In the genomic region with DNA sequence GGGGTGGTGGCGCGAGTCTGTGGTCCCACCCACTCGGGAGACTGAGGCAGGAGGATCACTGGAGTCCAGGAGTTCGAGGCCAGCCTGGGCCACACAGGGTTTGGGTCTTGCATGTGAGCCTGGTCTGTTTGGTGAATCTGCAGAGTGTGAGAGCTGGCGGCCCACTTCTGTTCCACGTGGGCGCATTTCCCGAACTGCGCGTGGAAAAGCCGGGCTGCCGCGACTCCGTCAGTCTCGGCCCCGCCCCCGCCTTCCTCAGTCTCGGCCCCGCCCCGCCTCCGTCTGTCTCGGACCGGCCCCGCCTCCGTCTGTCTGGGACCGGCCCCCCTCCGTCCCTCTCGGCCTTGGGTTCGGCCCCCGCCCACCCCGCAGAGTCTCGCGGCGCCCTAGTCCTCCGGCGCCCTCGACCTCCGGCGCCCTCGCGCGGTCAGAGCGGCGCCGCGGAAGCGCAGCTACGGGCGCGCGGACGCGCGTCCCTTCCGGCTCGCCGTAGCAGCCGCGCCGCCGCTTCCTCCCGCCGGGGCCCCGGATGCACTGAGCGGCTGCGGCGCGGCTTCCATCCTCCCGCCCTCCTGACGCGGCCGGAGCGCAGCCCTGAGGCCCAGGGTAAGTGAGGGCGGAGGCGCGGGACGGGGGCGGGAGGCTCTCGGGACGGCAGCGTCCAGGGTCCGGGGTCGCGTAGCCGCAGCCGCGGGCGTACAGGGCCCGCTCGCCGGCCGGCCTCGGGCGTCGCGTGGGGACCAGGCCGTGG, we compare ENCODE assay signal across 8 cellular contexts. TPM values are rescaled to one million over a fixed set of nuclear protein-coding genes. Genes with fewer than 3 reads are reported as not detected.
DNase-seq lines count a peak whose midpoint lies in the region; ATAC-seq and TF ChIP-seq lines count a peak whose summit lies in the region.

TSS of gene EP400 (plus strand) at position 512 of the 751 bp plus-strand sequence. CDS start 10,678 bp downstream, outside the sequence.

- in situ Hi-C loops in KBM-7 (cut with MboI; ENCODE audit: low pct_unique_long_range_greater_than_20kb, low sequenced_read_pairs): no loop called here

- POLR2A ChIA-PET in PC-9 (lab: Charles Lee; ENCODE audit: unreplicated experiment): no interaction called here

- H3K27ac ChIP-seq in PC-9 (0 out of 2 replicates have a peak within 1 kb of the TSS, but pooled peaks have one; percentile 15), esophagus (ENCODE audit: low read depth in 2 of 2, low read length in 1 of 2) (peak within 1 kb of the TSS; percentile 78 to 80), muscle layer of duodenum (ENCODE audit: low read length) (no peak within 1 kb of the TSS)

- H3K79me2 ChIP-seq in PC-9 (ENCODE audit: low read depth): peaks cover 45% of the 10 kb centered on the region

- H3K4me3 ChIP-seq in PC-9 (peak within 1 kb of the TSS; percentile 94), esophagus (ENCODE audit: low read depth in 1 of 2, low read length in 2 of 2) (peak within 1 kb of the TSS; percentile 94 to 96), muscle layer of duodenum (ENCODE audit: low read depth in 1 of 2, low read length in 2 of 2) (peak within 1 kb of the TSS; percentile 78 to 95)

- TF ChIP-seq CTCF in PC-9 (conservative IDR thresholded peaks at IDR 0.05): no peak; the same call in 1 of the 2 replicates

- H3K9me3 ChIP-seq in PC-9 (ENCODE audit: insufficient read depth, low read depth) (no peaks in the 10 kb centered on the region), esophagus (ENCODE audit: control insufficient read depth in 2 of 2, insufficient read depth in 1 of 2, low read depth in 1 of 2, low read length in 1 of 2) (peaks cover 0 to 2% of the 10 kb centered on the region in 2 donors), muscle layer of duodenum (ENCODE audit: control insufficient read depth in 1 of 2, low read length in 2 of 2) (no peaks in the 10 kb centered on the region)

- H3K4me1 ChIP-seq in PC-9 (replicated peaks; ENCODE audit: insufficient read depth) (peaks cover 7% of the 10 kb centered on the region; the same call in 1 of the 2 replicates), esophagus (ENCODE audit: control insufficient read depth in 2 of 2, insufficient read depth in 2 of 2, low read length in 1 of 2) (no peaks in the 10 kb centered on the region), muscle layer of duodenum (ENCODE audit: control insufficient read depth in 1 of 2, insufficient read depth in 2 of 2, low read length in 2 of 2) (peaks cover 0 to 18% of the 10 kb centered on the region in 2 donors)

- 2% methylated on average over 45 to 97 of the region's 97 CpGs for WGBS in esophagus, 2 donors

- peak; percentile 87 for ATAC-seq in GM21576 (IDR thresholded peaks at IDR 0.05; ENCODE audit: unreplicated experiment)

- H3K27me3 ChIP-seq in PC-9 (ENCODE audit: insufficient read depth, low read depth) (no peaks in the 10 kb centered on the region), esophagus (ENCODE audit: control insufficient read depth in 1 of 2, insufficient read depth in 2 of 2, low read length in 2 of 2) (no peaks in the 10 kb centered on the region), muscle layer of duodenum (ENCODE audit: low read depth, low read length) (no peaks in the 10 kb centered on the region)

- H3K36me3 ChIP-seq in PC-9 (ENCODE audit: low read depth) (0 out of 2 replicates have a peak, but pooled peaks cover 4% of the 10 kb centered on the region), esophagus (ENCODE audit: control insufficient read depth in 2 of 2, insufficient read depth in 2 of 2, low read length in 1 of 2) (peaks cover 0 to 5% of the 10 kb centered on the region in 2 donors), muscle layer of duodenum (ENCODE audit: control insufficient read depth in 1 of 2, insufficient read depth in 2 of 2, low read length in 2 of 2) (peaks cover 0 to 6% of the 10 kb centered on the region in 2 donors)

- peak within 1 kb of the TSS; percentile 83 for H2AFZ ChIP-seq in PC-9

- no TSS peak for BruUV-seq in PC-9 (replicated peaks; lab: Mats Ljungman, UMichigan)

- intact Hi-C loops in PC-9 (cut with micrococcal nuclease; ENCODE audit: unreplicated experiment): loop anchor here (1.0 to 2.0 kb wide), 4 partner anchors 21 to 98 kb away; partner anchors contain the start of gene PUS1

- peaks cover 30% of the 10 kb centered on the region for H4K20me1 ChIP-seq in PC-9 (ENCODE audit: insufficient read depth)

- no peaks in the 10 kb centered on the region for H3K9me2 ChIP-seq in PC-9 (ENCODE audit: insufficient read depth)

- H3K4me2 ChIP-seq in PC-9: peak within 1 kb of the TSS; percentile 79

- peak; percentile 80 for DNase-seq in DMS153 (lab: John Stamatoyannopoulos, UW)
- DNase-seq in KBM-7: peak; percentile 87
- DNase-seq in PC-9: peak; percentile 81 to 92
- peak; percentile 95 for DNase-seq in activated T-cell treated with anti-CD3 and anti-CD28 coated beads, Interleukin-2, amount 50 U/mL, for 1 hour
- peak; percentile 90 for DNase-seq in stimulated activated CD8-positive, alpha-beta memory T cell treated with anti-CD3 and anti-CD28 coated beads, Interleukin-7, amount 100 ng/mL, for 24 hours (ENCODE audit: low read depth)

- peaks cover 26% of the 10 kb centered on the region for H3F3A ChIP-seq in PC-9 (ENCODE audit: insufficient read depth, low read depth)

- CTCF ChIA-PET in PC-9 (lab: Charles Lee): no interaction called here

RNA-seq across cellular contexts. Expression of gene EP400, which starts in this region (rescaled TPM):
- total RNA-seq in PC-9 (2021): 45.0 and 50.3 TPM in 2 replicates
- 10 to 100 TPM in 1 of 2 donors, 1 to 10 TPM in 1; 8.9 to 17.1 TPM for polyA plus RNA-seq in esophagus
